In the genomic region with DNA sequence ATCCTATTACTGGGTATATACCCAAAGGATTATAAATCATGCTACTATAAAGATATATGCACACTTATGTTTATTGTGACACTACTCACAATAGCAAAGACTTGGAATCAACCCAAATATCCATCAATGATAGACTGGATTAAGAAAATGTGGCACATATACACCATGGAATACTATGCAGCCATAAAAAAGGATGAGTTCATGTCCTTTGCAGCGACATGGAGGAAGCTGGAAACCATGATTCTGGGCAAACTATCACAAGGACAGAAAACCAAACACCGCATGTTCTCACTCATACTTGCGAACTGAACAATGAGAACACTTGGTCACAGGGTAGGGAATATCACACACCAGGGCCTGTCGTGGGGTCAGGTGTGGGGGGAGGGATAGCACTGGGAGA, we compare ENCODE assay signal across 3 cellular contexts.
DNase-seq lines count a peak whose midpoint lies in the region; ATAC-seq, FAIRE-seq and TF ChIP-seq lines count a peak whose summit lies in the region.
"Not testable (repeated sequence)": the region's sequence is repeated elsewhere in the genome, so short reads cannot be mapped to it uniquely, and the experiment has no call there.

No MANE protein-coding gene starts in this region.

- not testable (repeated sequence) for H3K4me1 Mint-ChIP-seq in endodermal cell

- H4K20me1 ChIP-seq in K562 (replicated peaks; ENCODE audit: control insufficient read depth, insufficient read depth, low read length) = not testable (repeated sequence)

- H3K4me3 Mint-ChIP-seq in endodermal cell = not testable (repeated sequence)

- H3K27ac Mint-ChIP-seq in endodermal cell = not testable (repeated sequence)

- not testable (repeated sequence) for H3K4me1 ChIP-seq in HEK293 (ENCODE audit: control insufficient read depth, insufficient read depth, low read length); K562 (replicated peaks in 1 of 2; ENCODE audit: control insufficient read depth in 2 of 2, insufficient read depth in 2 of 2, low read length in 2 of 2); endodermal cell (ENCODE audit: control insufficient read depth, insufficient read depth, low read length)

- CTCF ChIA-PET in HEK293 (lab: Yijun Ruan, JAX); K562 (lab: Yijun Ruan, JAX; ENCODE audit: low intra/inter-chr PET ratio): not testable (repeated sequence)

- not testable (repeated sequence) for H3K9ac ChIP-seq in K562 (ENCODE audit: insufficient read depth in 1 of 2, low read depth in 2 of 2, low read length in 2 of 2); endodermal cell (ENCODE audit: extremely low read depth, low read length, poor library complexity, severe bottlenecking)

- not testable (repeated sequence) for TF ChIP-seq POLR2A in K562 (conservative IDR thresholded peaks at IDR 0.05)

- not testable (repeated sequence) for TF ChIP-seq EP300 in K562 (IDR thresholded peaks at IDR 0.05; ENCODE audit: low read length)

- TF ChIP-seq CTCF in HEK293 (tag by site-specific recombination; IDR thresholded peaks at IDR 0.05); K562 (IDR thresholded peaks at IDR 0.05 in 2 of 3, conservative IDR thresholded peaks at IDR 0.05 in 1 of 3; ENCODE audit: insufficient read depth in 2 of 3, low read depth in 1 of 3, low read length in 3 of 3); endodermal cell (conservative IDR thresholded peaks at IDR 0.05): not testable (repeated sequence)

- not testable (repeated sequence) for H3K27me3 Mint-ChIP-seq in endodermal cell (ENCODE audit: insufficient read depth)

- not testable (repeated sequence) for BruUV-seq in K562 (replicated peaks; lab: Mats Ljungman, UMichigan)

- not testable (repeated sequence) for H3K9me3 ChIP-seq in HEK293 (ENCODE audit: control insufficient read depth, insufficient read depth, low read depth, low read length); K562 (replicated peaks; ENCODE audit: control insufficient read depth, insufficient read depth, low read depth, low read length)
- peaks cover 45% of the 10 kb centered on the region for H3K9me3 ChIP-seq in endodermal cell (ENCODE audit: control insufficient read depth, low read length)

- DNase-seq in K562 (ENCODE audit: extremely low read depth in 1 of 4, low spot score in 3 of 4); endodermal cell: not testable (repeated sequence)

- H3K36me3 ChIP-seq in HEK293 (ENCODE audit: control insufficient read depth in 2 of 2, insufficient read depth in 1 of 2, low read length in 2 of 2); K562 (ENCODE audit: control insufficient read depth, insufficient read depth, low read length): not testable (repeated sequence)
- H3K36me3 ChIP-seq in endodermal cell (ENCODE audit: control insufficient read depth, insufficient read depth, low read length) = peaks cover 16% of the 10 kb centered on the region

- not testable (repeated sequence) for H3K4me2 ChIP-seq in K562 (ENCODE audit: insufficient read depth, low read length)

- ATAC-seq in K562 = not testable (repeated sequence)

- H3K27me3 ChIP-seq in K562 (ENCODE audit: control insufficient read depth in 2 of 2, insufficient read depth in 2 of 2, low read length in 2 of 2); endodermal cell (ENCODE audit: control insufficient read depth, insufficient read depth, low read length, poor library complexity, severe bottlenecking): not testable (repeated sequence)

- intact Hi-C loops in K562 (cut with micrococcal nuclease) = not testable (repeated sequence)

- H2AFZ ChIP-seq in K562 (ENCODE audit: low read depth, low read length) = not testable (repeated sequence)

- in situ Hi-C loops in K562 (cut with MboI) = not testable (repeated sequence)

- POLR2A ChIA-PET in HEK293 (lab: Yijun Ruan, JAX); K562 (lab: Yijun Ruan, JAX): not testable (repeated sequence)

- peaks cover 40% of the 10 kb centered on the region for H3K36me3 Mint-ChIP-seq in endodermal cell (ENCODE audit: low read depth)

- WGBS in K562 (ENCODE audit: insufficient coverage, low coverage, missing lambda C conversion rate) = 75% methylated on average over 4 of the region's 4 CpGs
- 95 to 96% methylated on average over 4 of the region's 4 CpGs for WGBS in endodermal cell (ENCODE audit: insufficient coverage in 1 of 2, insufficient read length in 1 of 2), 2 experiments

- not testable (repeated sequence) for H3K4me3 ChIP-seq in HEK293 (ENCODE audit: low read depth, low read length); K562
- peak overlapping the region; percentile 14 for H3K4me3 ChIP-seq in endodermal cell (ENCODE audit: low read length)

- not testable (repeated sequence) for H3K9me1 ChIP-seq in K562 (ENCODE audit: control insufficient read depth, insufficient read depth, low read length)

- not testable (repeated sequence) for FAIRE-seq in K562 (lab: Jason Lieb, UNC)

- H3K9me3 Mint-ChIP-seq in endodermal cell = peaks cover 48% of the 10 kb centered on the region

- TF ChIP-seq RAD21 in K562 (CRISPR knock-in tag; conservative IDR thresholded peaks at IDR 0.05 in 1 of 2, IDR thresholded peaks at IDR 0.05 in 1 of 2) = not testable (repeated sequence)

- not testable (repeated sequence) for H3K79me2 ChIP-seq in K562 (ENCODE audit: control insufficient read depth, insufficient read depth, low read length)

- H3K27ac ChIP-seq in HEK293 (ENCODE audit: extremely low read depth, low read depth, low read length); K562 (ENCODE audit: extremely low read depth, low read depth, low read length); endodermal cell (ENCODE audit: low read depth, low read length): not testable (repeated sequence)

TF ChIP-seq in HEK293, 187 proteins besides CTCF, POLR2A, EP300 and RAD21:
- TF ChIP-seq ZNF146 (tag by site-specific recombination; IDR thresholded peaks at IDR 0.05) = peak; percentile 55
TF ChIP-seq in HEK293: peak in this region for 1; not testable (repeated sequence) for 186.

TF ChIP-seq in K562, 482 proteins besides CTCF, POLR2A, EP300 and RAD21:
- TF ChIP-seq RBM25 (IDR thresholded peaks at IDR 0.05; ENCODE audit: low read depth, low read length, severe bottlenecking) (peak; percentile 27), KDM1A (IDR thresholded peaks at IDR 0.05) (0 out of 4 replicates have a peak, but pooled peaks of 1 of the 2 experiments have one; percentile 30), BCOR (IDR thresholded peaks at IDR 0.05) (0 out of 2 replicates have a peak, but pooled peaks have one; percentile 62), ZNF146 (CRISPR knock-in tag; IDR thresholded peaks at IDR 0.05; ENCODE audit: unreplicated experiment) (peak; percentile 95)
